ENCODE assay signal across 1 cellular context in the genomic region with DNA sequence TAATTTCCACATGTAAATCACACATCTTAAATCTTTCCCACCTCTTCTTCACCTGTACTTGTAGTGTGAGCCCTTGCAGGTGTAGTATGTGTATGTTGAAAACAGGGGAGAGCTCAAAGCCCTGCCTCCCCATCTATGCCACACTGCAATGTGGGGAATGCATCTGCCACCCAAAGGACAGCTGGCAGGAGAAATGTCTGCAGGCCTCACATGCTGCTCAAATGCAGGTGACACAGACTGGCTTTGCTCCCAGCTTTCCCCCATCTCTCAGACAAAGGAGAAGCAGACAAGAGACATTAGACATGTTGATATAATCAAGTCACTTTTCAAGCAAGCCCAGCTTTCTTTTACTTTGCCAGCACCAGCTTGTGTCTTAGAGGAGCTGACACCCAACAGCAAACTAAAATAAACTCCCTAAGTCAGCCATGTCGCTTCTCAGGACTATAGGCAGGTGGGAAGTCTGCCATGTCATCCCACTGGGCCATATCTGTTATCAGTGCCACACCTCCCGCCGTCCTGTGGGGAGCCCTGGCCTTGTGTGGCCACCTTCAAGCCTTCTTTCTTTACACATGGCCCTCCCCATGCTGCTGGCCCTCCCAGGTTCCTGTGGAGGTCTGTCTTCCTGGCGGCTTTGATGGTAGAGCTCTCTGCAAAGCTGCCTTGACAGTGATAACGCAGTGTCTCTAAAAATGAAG.
TF ChIP-seq lines count a peak whose summit lies in the region.

No MANE protein-coding gene starts in this region.

TF ChIP-seq in K562, 482 proteins besides CTCF, POLR2A, EP300 and RAD21 (continued from another document):
- TF ChIP-seq KLF16 (IDR thresholded peaks at IDR 0.05), result no peak
- no peak for TF ChIP-seq BMI1 (IDR thresholded peaks at IDR 0.05; ENCODE audit: low read length)
- no peak for TF ChIP-seq SRF (CRISPR knock-in tag; IDR thresholded peaks at IDR 0.05)
- peak; percentile 48; the same call in 1 of the 2 replicates for TF ChIP-seq CBFA2T3 (IDR thresholded peaks at IDR 0.05)
- peak in 1 of 3 experiments; percentile 14 for TF ChIP-seq YY1 (IDR thresholded peaks at IDR 0.05; ENCODE audit: borderline replicate concordance in 1 of 3, control insufficient read depth in 1 of 3, extremely low read depth in 1 of 3, insufficient read depth in 3 of 3, insufficient read length in 1 of 3, insufficient replicate concordance in 2 of 3, low read depth in 1 of 3, low read length in 2 of 3)
- no peak for TF ChIP-seq HDAC1 (IDR thresholded peaks at IDR 0.05)
